ENCODE assay signal across 8 cellular contexts in genomic region chr6:17601389-17601703, GRCh38. TPM values are rescaled to one million over a fixed set of nuclear protein-coding genes. Genes with fewer than 3 reads are reported as not detected.
DNase-seq lines count a peak whose midpoint lies in the region; ATAC-seq, FAIRE-seq and TF ChIP-seq lines count a peak whose summit lies in the region.

No MANE protein-coding gene starts in this region.

- TF ChIP-seq POLR2A in sigmoid colon (IDR thresholded peaks at IDR 0.05): no peak

- H3F3A ChIP-seq in GM23248 (ENCODE audit: insufficient read depth): no peaks in the 10 kb centered on the region

- H3K9me2 ChIP-seq in GM23248 (ENCODE audit: insufficient read depth): no peaks in the 10 kb centered on the region

- H3K27me3 ChIP-seq in GM23248 (replicated peaks; ENCODE audit: insufficient read depth): no peaks in the 10 kb centered on the region
- no peaks in the 10 kb centered on the region for H3K27me3 ChIP-seq in sigmoid colon

- H3K36me3 ChIP-seq in GM23248 (ENCODE audit: low read depth): no peaks in the 10 kb centered on the region; the same call in 1 of the 2 replicates
- peaks cover under 1 to 38% (median 1%) of the 10 kb centered on the region in 4 donors for H3K36me3 ChIP-seq in sigmoid colon

- H3K27ac ChIP-seq in GM23248: peak overlapping the region; percentile 78
- peak overlapping the region; percentile 92 to 99 (median 96) for H3K27ac ChIP-seq in sigmoid colon

- H3K9me3 ChIP-seq in GM23248 (ENCODE audit: low read depth): no peaks in the 10 kb centered on the region
- H3K9me3 ChIP-seq in sigmoid colon: no peaks in the 10 kb centered on the region

- peak overlapping the region; percentile 98 for H3K4me2 ChIP-seq in GM23248 (ENCODE audit: unreplicated experiment)

- WGBS in GM23248 (ENCODE audit: low coverage in 1 of 2, low lambda C conversion rate in 2 of 2, missing lambda C conversion rate in 2 of 2), 2 experiments: 1 to 3% methylated on average over 5 of the region's 5 CpGs
- 4 to 18% methylated on average over 5 of the region's 5 CpGs for WGBS in sigmoid colon, 2 donors

- intact Hi-C loops in sigmoid colon (cut with DNase I): loop anchor here (2.0 to 5.0 kb wide), 4 partner anchors 105 to 444 kb away; partner anchors contain the start of genes NUP153 and RBM24

- H3K4me3 ChIP-seq in GM23248 (peak overlapping the region; percentile 87), fibroblast of pulmonary artery (replicated peaks; ENCODE audit: low read depth, low read length) (peak overlapping the region; percentile 76), sigmoid colon (peak overlapping the region; percentile 82 to 100 (median 92))

- no peak for DNase-seq in GM23248
- DNase-seq in fibroblast of pulmonary artery (ENCODE audit: low read depth): peak; percentile 5
- DNase-seq in sigmoid colon: no peak
- DNase-seq in KBM-7: no peak
- no peak for DNase-seq in GM19239 (ENCODE audit: insufficient read length, low spot score)
- no peak for DNase-seq in RCC 7860 (ENCODE audit: low spot score)

- in situ Hi-C loops in GM23248 (cut with MboI) (no loop called here), KBM-7 (cut with MboI; ENCODE audit: low pct_unique_long_range_greater_than_20kb, low sequenced_read_pairs) (no loop called here)

- ATAC-seq in SK-N-SH treated with all-trans-retinoic acid at 6 μM for 48 hours: peak; percentile 29
- no peak for ATAC-seq in HG02970 (IDR thresholded peaks at IDR 0.05; ENCODE audit: low FRiP score, unreplicated experiment)

- peak overlapping the region; percentile 97 for H2AFZ ChIP-seq in GM23248

- H4K20me1 ChIP-seq in GM23248 (ENCODE audit: insufficient read depth): no peaks in the 10 kb centered on the region

- peaks cover 27% of the 10 kb centered on the region for H3K79me2 ChIP-seq in GM23248 (ENCODE audit: insufficient read depth)

- TF ChIP-seq CTCF in fibroblast of pulmonary artery (IDR thresholded peaks at IDR 0.05; ENCODE audit: low read length, missing control alignments) (no peak), sigmoid colon (IDR thresholded peaks at IDR 0.05) (no peak)

- TF ChIP-seq EP300 in sigmoid colon (IDR thresholded peaks at IDR 0.05): no peak

- FAIRE-seq in GM19239 (lab: Jason Lieb, UNC) (no peak), RCC 7860 (lab: Jason Lieb, UNC) (no peak)

- H3K4me1 ChIP-seq in GM23248 (ENCODE audit: insufficient read depth) (peaks cover 18% of the 10 kb centered on the region), sigmoid colon (peaks cover 0 to 23% (median 17%) of the 10 kb centered on the region in 4 donors)

- H3K9ac ChIP-seq in GM23248: peak overlapping the region; percentile 92

TF ChIP-seq in SK-N-SH treated with all-trans-retinoic acid at 6 μM for 48 hours, 23 proteins besides CTCF, POLR2A, EP300 and RAD21:
- TF ChIP-seq ZNF565 (CRISPR knock-in tag; conservative IDR thresholded peaks at IDR 0.05; ENCODE audit: low read depth) (no peak), ISL1 (CRISPR knock-in tag; IDR thresholded peaks at IDR 0.05) (no peak), RARB (CRISPR knock-in tag; IDR thresholded peaks at IDR 0.05) (no peak), ZFP3 (CRISPR knock-in tag; IDR thresholded peaks at IDR 0.05) (no peak), TOX (CRISPR knock-in tag; IDR thresholded peaks at IDR 0.05; ENCODE audit: borderline replicate concordance) (no peak), ARNTL (CRISPR knock-in tag; IDR thresholded peaks at IDR 0.05; ENCODE audit: borderline replicate concordance, low read depth) (no peak), ZNF70 (CRISPR knock-in tag; IDR thresholded peaks at IDR 0.05) (no peak), TCF4 (CRISPR knock-in tag; IDR thresholded peaks at IDR 0.05; ENCODE audit: borderline replicate concordance) (no peak), OSR1 (CRISPR knock-in tag; IDR thresholded peaks at IDR 0.05) (no peak), ESRRG (CRISPR knock-in tag; IDR thresholded peaks at IDR 0.05) (no peak), GLIS3 (CRISPR knock-in tag; IDR thresholded peaks at IDR 0.05) (no peak), TSHZ2 (CRISPR knock-in tag; IDR thresholded peaks at IDR 0.05) (no peak), PPARA (CRISPR knock-in tag; IDR thresholded peaks at IDR 0.05; ENCODE audit: borderline replicate concordance) (no peak), BACH2 (CRISPR knock-in tag; IDR thresholded peaks at IDR 0.05; ENCODE audit: borderline replicate concordance) (no peak), PATZ1 (CRISPR knock-in tag; IDR thresholded peaks at IDR 0.05; ENCODE audit: borderline replicate concordance) (no peak), ZC3H10 (CRISPR knock-in tag; IDR thresholded peaks at IDR 0.05) (no peak)

RNA-seq across cellular contexts. Expression of gene FAM8A1, which starts 1.2 kb away (rescaled TPM):
- 25.4 and 28.4 TPM in 2 replicates for total RNA-seq in GM23248 (2014; rRNA removed; shearing (Covaris generic))
- 14.7 and 15.0 TPM in 2 replicates for polyA plus RNA-seq in GM23248 (2016; fragmentation: Nextera tagmentation; extraction: Ambion mirVana)
- total RNA-seq in sigmoid colon: 10 to 100 TPM; 39.0 to 70.4 (median 51.8) TPM
- 10 to 100 TPM in 2 of 3 donors, 1 to 10 TPM in 1; 9.0 to 13.8 (median 13.4) TPM for polyA plus RNA-seq in sigmoid colon
